ENCODE assay signal across 18 cellular contexts in genomic region chr17:32914181-32914580, GRCh38. TPM values are rescaled to one million over a fixed set of nuclear protein-coding genes. Genes with fewer than 3 reads are reported as not detected.
DNase-seq lines count a peak whose midpoint lies in the region; ATAC-seq and TF ChIP-seq lines count a peak whose summit lies in the region.
"Had no signal": no experiment of that assay in that cellular context is flagged by ENCODE, and none has a peak within 500 bp of the region (broad histone marks: within the 10 kb centered on the region; RNA-seq: fewer than 3 reads in every experiment).

No MANE protein-coding gene starts in this region.

- no peaks in the 10 kb centered on the region for H3K9me3 Mint-ChIP-seq in activated CD4-positive, alpha-beta T cell treated with anti-CD3 and anti-CD28 coated beads for 36 hours (ENCODE audit: low read depth)
- H3K9me3 Mint-ChIP-seq in activated naive CD4-positive, alpha-beta T cell treated with anti-CD3 and anti-CD28 coated beads, Interleukin-2, amount 50 U/mL, for 72 hours, result no peaks in the 10 kb centered on the region
- H3K9me3 Mint-ChIP-seq in activated T-cell treated with anti-CD3 and anti-CD28 coated beads, Interleukin-2, amount 50 U/mL, for 72 hours, result no peaks in the 10 kb centered on the region

- peaks cover 8% of the 10 kb centered on the region for H3K27me3 Mint-ChIP-seq in activated CD4-positive, alpha-beta T cell treated with anti-CD3 and anti-CD28 coated beads for 36 hours
- H3K27me3 Mint-ChIP-seq in activated T-cell treated with anti-CD3 and anti-CD28 coated beads, Interleukin-2, amount 50 U/mL, for 72 hours (ENCODE audit: low read depth), result peaks cover 32% of the 10 kb centered on the region

- peak; percentile 83 for ATAC-seq in activated CD4-positive, alpha-beta T cell treated with anti-CD3 and anti-CD28 coated beads for 36 hours
- peak; percentile 22 to 71 for ATAC-seq in activated naive CD4-positive, alpha-beta T cell treated with anti-CD3 and anti-CD28 coated beads, Interleukin-2, amount 50 U/mL, for 72 hours
- ATAC-seq in activated T-cell treated with anti-CD3 and anti-CD28 coated beads, Interleukin-2, amount 50 U/mL, for 72 hours (replicated peaks in 1 of 2), result peak; percentile 85 to 89
- no peak for ATAC-seq in left cardiac atrium
- ATAC-seq: HCT116 had no signal

- peak; percentile 56 for DNase-seq in activated CD4-positive, alpha-beta T cell treated with anti-CD3 and anti-CD28 coated beads for 36 hours
- DNase-seq in activated CD4-positive, alpha-beta T cell treated with anti-CD3 and anti-CD28 coated beads, Interleukin-2, amount 50 U/mL, for 4 hours, result no peak
- no peak for DNase-seq in activated naive CD4-positive, alpha-beta T cell treated with anti-CD3 and anti-CD28 coated beads, Interleukin-2, amount 50 U/mL, for 72 hours (ENCODE audit: low spot score in 2 of 2)
- DNase-seq in activated naive CD4-positive, alpha-beta T cell treated with anti-CD3 and anti-CD28 coated beads, Interleukin-2, amount 50 U/mL, for 16 hours, result no peak
- DNase-seq in activated T-cell treated with anti-CD3 and anti-CD28 coated beads, Interleukin-2, amount 50 U/mL, for 72 hours, result peak; percentile 70 to 72
- peak; percentile 15 for DNase-seq in stimulated activated CD8-positive, alpha-beta memory T cell treated with anti-CD3 and anti-CD28 coated beads, Interleukin-4, amount 100 ng/mL, for 24 hours (ENCODE audit: low read depth)
- DNase-seq in coronary artery (ENCODE audit: low spot score) (no peak), left cardiac atrium (no peak)
- DNase-seq: 8988T, GF-D8, GM23248, Kasumi-1, NCI-H1930, NCI-H2171, NCI-H446 treated with DMSO at 0.1 percent for 48 hours, NCI-H748 treated with DMSO at 0.1 percent for 48 hours had no signal

- no peak for TF ChIP-seq CTCF in coronary artery (IDR thresholded peaks at IDR 0.05)

- no peak overlapping the region for H3K4me3 Mint-ChIP-seq in activated CD4-positive, alpha-beta T cell treated with anti-CD3 and anti-CD28 coated beads for 36 hours
- H3K4me3 Mint-ChIP-seq in activated T-cell treated with anti-CD3 and anti-CD28 coated beads, Interleukin-2, amount 50 U/mL, for 72 hours, result peak overlapping the region; percentile 73 to 77

- peak overlapping the region; percentile 17 for H3K27ac Mint-ChIP-seq in activated CD4-positive, alpha-beta T cell treated with anti-CD3 and anti-CD28 coated beads for 36 hours
- H3K27ac Mint-ChIP-seq in activated naive CD4-positive, alpha-beta T cell treated with anti-CD3 and anti-CD28 coated beads, Interleukin-2, amount 50 U/mL, for 72 hours, result no peak overlapping the region
- H3K27ac Mint-ChIP-seq in activated T-cell treated with anti-CD3 and anti-CD28 coated beads, Interleukin-2, amount 50 U/mL, for 72 hours, result peak overlapping the region; percentile 66

- no peak overlapping the region for H3K27ac ChIP-seq in coronary artery
- H3K27ac ChIP-seq: BLaER1 treated with 17β-estradiol and CSF1 and Interleukin-3, amounts not matched to agents 10 nM and 100 nM; GM23248 had no signal

- CTCF ChIA-PET in activated CD4-positive, alpha-beta T cell treated with anti-CD3 and anti-CD28 coated beads for 36 hours (lab: Charles Lee), result interaction anchor here (1.0 to 7.3 kb wide), 5 partner anchors 22 to 166 kb away, joined by 3 to 44 read pairs (median 10); partner anchors contain the start of gene MYO1D

- intact Hi-C loops in activated CD4-positive, alpha-beta T cell treated with anti-CD3 and anti-CD28 coated beads for 36 hours (cut with DNase I, micrococcal nuclease), result loop anchor here in 1 of 2 experiments (1.0 kb wide), 1 partner anchor 37 kb away; the partner anchor contains the start of gene MYO1D
- intact Hi-C loops in left cardiac atrium (cut with DNase I), result loop anchor here in 1 of 2 donors (10.0 kb wide), 1 partner anchor 129 kb away; no protein-coding TSS in a partner anchor

- H3K4me3 ChIP-seq in coronary artery, result no peak overlapping the region
- H3K4me3 ChIP-seq: BLaER1 treated with 17β-estradiol and CSF1 and Interleukin-3, amounts not matched to agents 10 nM and 100 nM; GM23248 had no signal

- H3K36me3 Mint-ChIP-seq in activated CD4-positive, alpha-beta T cell treated with anti-CD3 and anti-CD28 coated beads for 36 hours (ENCODE audit: low read depth), result no peaks in the 10 kb centered on the region
- no peaks in the 10 kb centered on the region for H3K36me3 Mint-ChIP-seq in activated naive CD4-positive, alpha-beta T cell treated with anti-CD3 and anti-CD28 coated beads, Interleukin-2, amount 50 U/mL, for 72 hours
- H3K36me3 Mint-ChIP-seq in activated T-cell treated with anti-CD3 and anti-CD28 coated beads, Interleukin-2, amount 50 U/mL, for 72 hours (ENCODE audit: insufficient read depth in 2 of 2), result peaks cover 0 to 2% of the 10 kb centered on the region in 2 donors

- POLR2A ChIA-PET in activated CD4-positive, alpha-beta T cell treated with anti-CD3 and anti-CD28 coated beads for 36 hours (lab: Charles Lee), result no interaction called here

- H3K4me1 Mint-ChIP-seq in activated CD4-positive, alpha-beta T cell treated with anti-CD3 and anti-CD28 coated beads for 36 hours, result peaks cover 17% of the 10 kb centered on the region
- H3K4me1 Mint-ChIP-seq in activated T-cell treated with anti-CD3 and anti-CD28 coated beads, Interleukin-2, amount 50 U/mL, for 72 hours (ENCODE audit: low read depth), result peaks cover 50% of the 10 kb centered on the region

RNA-seq across cellular contexts. Expression of gene TMEM98, which starts 13.8 kb away (rescaled TPM):
- under 1 TPM; 0.41 to 0.77 TPM for total RNA-seq in activated CD4-positive, alpha-beta T cell treated with anti-CD3 and anti-CD28 coated beads for 36 hours
- not detected for total RNA-seq in activated naive CD4-positive, alpha-beta T cell treated with anti-CD3 and anti-CD28 coated beads, Interleukin-2, amount 50 U/mL, for 72 hours
- total RNA-seq in activated T-cell treated with anti-CD3 and anti-CD28 coated beads, Interleukin-2, amount 50 U/mL, for 72 hours, result 1 to 10 TPM in 1 of 2 donors, under 1 TPM in 1; 0.86 to 1.3 TPM
- total RNA-seq in left cardiac atrium, result 10 to 100 TPM; 29.8 to 36.5 TPM

RNA-seq across cellular contexts. Expression of gene MYO1D, which starts 37.3 kb away (rescaled TPM):
- total RNA-seq in activated CD4-positive, alpha-beta T cell treated with anti-CD3 and anti-CD28 coated beads for 36 hours, result 1 to 10 TPM; 8.7 to 8.8 TPM
- total RNA-seq in activated naive CD4-positive, alpha-beta T cell treated with anti-CD3 and anti-CD28 coated beads, Interleukin-2, amount 50 U/mL, for 72 hours, result 10 to 100 TPM; 12.4 to 13.6 TPM
- total RNA-seq in activated T-cell treated with anti-CD3 and anti-CD28 coated beads, Interleukin-2, amount 50 U/mL, for 72 hours, result 10 to 100 TPM; 14.7 to 22.6 TPM
- 10 to 100 TPM in 1 of 2 donors, 1 to 10 TPM in 1; 9.5 to 21.8 TPM for total RNA-seq in left cardiac atrium

Comparison
In these comparisons a context has a peak if more than half of its experiments do, and no peak if none do; other contexts are left out.
1. DNase-seq: peak in activated CD4-positive, alpha-beta T cell treated with anti-CD3 and anti-CD28 coated beads for 36 hours (single experiment), activated T-cell treated with anti-CD3 and anti-CD28 coated beads, Interleukin-2, amount 50 U/mL, for 72 hours (2 of 2) and stimulated activated CD8-positive, alpha-beta memory T cell treated with anti-CD3 and anti-CD28 coated beads, Interleukin-4, amount 100 ng/mL, for 24 hours (single experiment); none in activated CD4-positive, alpha-beta T cell treated with anti-CD3 and anti-CD28 coated beads, Interleukin-2, amount 50 U/mL, for 4 hours (0 of 2), activated naive CD4-positive, alpha-beta T cell treated with anti-CD3 and anti-CD28 coated beads, Interleukin-2, amount 50 U/mL, for 72 hours (0 of 2), activated naive CD4-positive, alpha-beta T cell treated with anti-CD3 and anti-CD28 coated beads, Interleukin-2, amount 50 U/mL, for 16 hours (single experiment), coronary artery (single experiment) and left cardiac atrium (single experiment).
2. ATAC-seq: peak in activated CD4-positive, alpha-beta T cell treated with anti-CD3 and anti-CD28 coated beads for 36 hours (single experiment), activated naive CD4-positive, alpha-beta T cell treated with anti-CD3 and anti-CD28 coated beads, Interleukin-2, amount 50 U/mL, for 72 hours (2 of 2) and activated T-cell treated with anti-CD3 and anti-CD28 coated beads, Interleukin-2, amount 50 U/mL, for 72 hours (2 of 2); none in left cardiac atrium (0 of 2).
3. H3K27ac Mint-ChIP-seq: peak in activated CD4-positive, alpha-beta T cell treated with anti-CD3 and anti-CD28 coated beads for 36 hours (single experiment) and activated T-cell treated with anti-CD3 and anti-CD28 coated beads, Interleukin-2, amount 50 U/mL, for 72 hours (single experiment); none in activated naive CD4-positive, alpha-beta T cell treated with anti-CD3 and anti-CD28 coated beads, Interleukin-2, amount 50 U/mL, for 72 hours (0 of 2).
4. RNA of gene TMEM98, which starts 13.8 kb away (total RNA-seq): 29.8 to 36.5 TPM in left cardiac atrium; 0.86 to 1.3 TPM in activated T-cell treated with anti-CD3 and anti-CD28 coated beads, Interleukin-2, amount 50 U/mL, for 72 hours, 0.41 to 0.77 TPM in activated CD4-positive, alpha-beta T cell treated with anti-CD3 and anti-CD28 coated beads for 36 hours and not detected in activated naive CD4-positive, alpha-beta T cell treated with anti-CD3 and anti-CD28 coated beads, Interleukin-2, amount 50 U/mL, for 72 hours; every median in the first group is over 10 times any median in the second.